Comparison of ENCODE assay signal across 18 cellular contexts in genomic region chr7:132234751-132235150, GRCh38.
DNase-seq lines count a peak whose midpoint lies in the region; ATAC-seq and TF ChIP-seq lines count a peak whose summit lies in the region.
"Had no signal": no experiment of that assay in that cellular context is flagged by ENCODE, and none has a peak within 500 bp of the region (broad histone marks: within the 10 kb centered on the region; RNA-seq: fewer than 3 reads in every experiment).

No MANE protein-coding gene starts in this region.

- no peaks in the 10 kb centered on the region for H3K9me3 Mint-ChIP-seq in naive thymus-derived CD8-positive, alpha-beta T cell
- H3K9me3 Mint-ChIP-seq in endothelial cell (ENCODE audit: unreplicated experiment) = no peaks in the 10 kb centered on the region
- H3K9me3 Mint-ChIP-seq: CD4-positive, alpha-beta T cell had no signal

- no peak overlapping the region for H3K4me3 ChIP-seq in fibroblast of lung (replicated peaks in 1 of 4; ENCODE audit: control extremely low read depth in 1 of 4, insufficient read depth in 1 of 4, low read depth in 3 of 4, low read length in 4 of 4)
- no peak overlapping the region for H3K4me3 ChIP-seq in left lung
- H3K4me3 ChIP-seq: GM12878, GM23248 had no signal

- no peak for ATAC-seq in Right ventricle myocardium superior (ENCODE audit: poor library complexity)
- peak; percentile 47 for ATAC-seq in left lung
- no peak for ATAC-seq in naive thymus-derived CD8-positive, alpha-beta T cell
- no peak for ATAC-seq in HG03196 (IDR thresholded peaks at IDR 0.05; ENCODE audit: unreplicated experiment)
- ATAC-seq: GM12878 had no signal

- no peaks in the 10 kb centered on the region for H3K9me3 ChIP-seq in fibroblast of lung (ENCODE audit: control insufficient read depth, insufficient read depth, low read depth, low read length)
- no peaks in the 10 kb centered on the region for H3K9me3 ChIP-seq in left lung

- no peaks in the 10 kb centered on the region for H3K79me2 ChIP-seq in fibroblast of lung (ENCODE audit: control insufficient read depth, insufficient read depth, low read length)

- H3K4me1 ChIP-seq in fibroblast of lung (ENCODE audit: control insufficient read depth, extremely low read depth, insufficient read depth, low read length) (no peaks in the 10 kb centered on the region), left lung (no peaks in the 10 kb centered on the region)

- H3K27me3 ChIP-seq in fibroblast of lung (ENCODE audit: control insufficient read depth, insufficient read depth, low read length) (no peaks in the 10 kb centered on the region), left lung (no peaks in the 10 kb centered on the region)

- TF ChIP-seq CTCF in fibroblast of lung (conservative IDR thresholded peaks at IDR 0.05 in 1 of 2, IDR thresholded peaks at IDR 0.05 in 1 of 2; ENCODE audit: low read depth in 1 of 2, low read length in 2 of 2) (no peak), left lung (IDR thresholded peaks at IDR 0.05) (no peak), endothelial cell (IDR thresholded peaks at IDR 0.05; ENCODE audit: unreplicated experiment) (no peak)

- no peak overlapping the region for H3K4me2 ChIP-seq in fibroblast of lung (ENCODE audit: extremely low read depth, insufficient read depth, low read length)

- POLR2A ChIA-PET in naive thymus-derived CD8-positive, alpha-beta T cell (lab: Charles Lee) = no interaction called here

- H2AFZ ChIP-seq in fibroblast of lung (ENCODE audit: low read length) = no peak overlapping the region
- H2AFZ ChIP-seq: GM23248 had no signal

- no peak overlapping the region for H3K9ac ChIP-seq in fibroblast of lung (ENCODE audit: insufficient read depth, low read length)
- H3K9ac ChIP-seq: GM23248 had no signal

- no peaks in the 10 kb centered on the region for H3K36me3 Mint-ChIP-seq in naive thymus-derived CD8-positive, alpha-beta T cell
- no peaks in the 10 kb centered on the region for H3K36me3 Mint-ChIP-seq in endothelial cell (ENCODE audit: low read depth, unreplicated experiment)

- no peak overlapping the region for H3K27ac Mint-ChIP-seq in naive thymus-derived CD8-positive, alpha-beta T cell
- H3K27ac Mint-ChIP-seq in endothelial cell (ENCODE audit: unreplicated experiment) = no peak overlapping the region
- H3K27ac Mint-ChIP-seq: CD4-positive, alpha-beta T cell had no signal

- H3K27ac ChIP-seq in fibroblast of lung (ENCODE audit: insufficient read depth, low read length) = no peak overlapping the region
- no peak overlapping the region for H3K27ac ChIP-seq in left lung
- H3K27ac ChIP-seq: GM23248 had no signal

- no peaks in the 10 kb centered on the region for H4K20me1 ChIP-seq in fibroblast of lung (ENCODE audit: control insufficient read depth, extremely low read depth, insufficient read depth, low read length)

- intact Hi-C loops in cardiac septum (cut with DNase I) = no loop called here
- intact Hi-C loops in Right ventricle myocardium superior (cut with DNase I) = no loop called here
- intact Hi-C loops in left lung (cut with DNase I) = no loop called here

- H3K27me3 Mint-ChIP-seq in naive thymus-derived CD8-positive, alpha-beta T cell = peaks cover 0 to 5% (median 0%) of the 10 kb centered on the region in 5 donors
- no peaks in the 10 kb centered on the region for H3K27me3 Mint-ChIP-seq in endothelial cell (ENCODE audit: unreplicated experiment)

- H3K4me1 Mint-ChIP-seq in naive thymus-derived CD8-positive, alpha-beta T cell = no peaks in the 10 kb centered on the region
- H3K4me1 Mint-ChIP-seq in endothelial cell (ENCODE audit: unreplicated experiment) = peaks cover 3% of the 10 kb centered on the region

- peak; percentile 31 for DNase-seq in cardiac septum (ENCODE audit: low spot score)
- DNase-seq in Right ventricle myocardium superior = no peak
- peak; percentile 10 to 20 for DNase-seq in fibroblast of lung (ENCODE audit: low read depth in 2 of 2)
- no peak for DNase-seq in left lung
- DNase-seq in renal cortical epithelial cell (ENCODE audit: low read depth) = peak; percentile 43
- DNase-seq in naive thymus-derived CD8-positive, alpha-beta T cell = no peak
- DNase-seq in endothelial cell (ENCODE audit: low spot score) = no peak
- DNase-seq: Calu3; CD4-positive, alpha-beta T cell; GF-D8; GM23248; KBM-7; NCI-H1105 treated with DMSO at 0.1 percent for 48 hours; NCI-H1694; NCI-H2081 treated with DMSO at 0.1 percent for 48 hours; NCI-H748 treated with DMSO at 0.1 percent for 48 hours had no signal

- H3K4me3 Mint-ChIP-seq in naive thymus-derived CD8-positive, alpha-beta T cell = no peak overlapping the region
- H3K4me3 Mint-ChIP-seq in endothelial cell (ENCODE audit: unreplicated experiment) = no peak overlapping the region
- H3K4me3 Mint-ChIP-seq: CD4-positive, alpha-beta T cell had no signal

- H3K36me3 ChIP-seq in fibroblast of lung (ENCODE audit: control insufficient read depth, insufficient read depth, low read length) (no peaks in the 10 kb centered on the region), left lung (no peaks in the 10 kb centered on the region)

Comparison
In these comparisons a context has a peak if more than half of its experiments do, and no peak if none do; other contexts are left out.
1. DNase-seq: peak in cardiac septum (single experiment), fibroblast of lung (2 of 2) and renal cortical epithelial cell (single experiment); none in Right ventricle myocardium superior (single experiment), left lung (0 of 2), naive thymus-derived CD8-positive, alpha-beta T cell (0 of 10) and endothelial cell (single experiment).